20 cellular contexts compared by ENCODE assay signal in genomic region chr2:43438342-43438741, GRCh38.
DNase-seq lines count a peak whose midpoint lies in the region; ATAC-seq, FAIRE-seq and TF ChIP-seq lines count a peak whose summit lies in the region.
"Had no signal": no experiment of that assay in that cellular context is flagged by ENCODE, and none has a peak within 500 bp of the region (broad histone marks: within the 10 kb centered on the region; RNA-seq: fewer than 3 reads in every experiment).

No MANE protein-coding gene starts in this region.

- ATAC-seq in PC-3 (peak; percentile 87), K562 (no peak), HG03565 (IDR thresholded peaks at IDR 0.05; ENCODE audit: unreplicated experiment) (no peak)
- ATAC-seq in naive thymus-derived CD4-positive, alpha-beta T cell, result no peak
- ATAC-seq: HCT116, HepG2 had no signal

- no peak for TF ChIP-seq RAD21 in K562 (CRISPR knock-in tag; conservative IDR thresholded peaks at IDR 0.05 in 1 of 2, IDR thresholded peaks at IDR 0.05 in 1 of 2)

- H4K20me1 ChIP-seq in PC-3 (ENCODE audit: low read length), result no peaks in the 10 kb centered on the region
- no peaks in the 10 kb centered on the region for H4K20me1 ChIP-seq in K562 (replicated peaks; ENCODE audit: control insufficient read depth, insufficient read depth, low read length)

- CTCF ChIA-PET in Caco-2 (lab: Charles Lee), result no interaction called here
- CTCF ChIA-PET in PC-3 (lab: Charles Lee), result no interaction called here
- CTCF ChIA-PET in K562 (lab: Yijun Ruan, JAX; ENCODE audit: low intra/inter-chr PET ratio), result no interaction called here
- CTCF ChIA-PET in naive thymus-derived CD4-positive, alpha-beta T cell (lab: Charles Lee), result no interaction called here
- CTCF ChIA-PET in activated CD4-positive, alpha-beta T cell treated with anti-CD3 and anti-CD28 coated beads, Interleukin-2, amount 10 ng/mL, durations not matched to agents 7 days and 5 days (lab: Charles Lee), result interaction anchor here (0.9 to 1.0 kb wide), 2 partner anchors 9 to 14 kb away, joined by 3 to 5 read pairs; no protein-coding TSS in a partner anchor

- in situ Hi-C loops in K562 (cut with MboI), result no loop called here

- H3K4me1 ChIP-seq in Caco-2 (peaks cover 69% of the 10 kb centered on the region), PC-3 (ENCODE audit: insufficient read depth, low read length) (peaks cover 29% of the 10 kb centered on the region), K562 (replicated peaks in 1 of 2; ENCODE audit: control insufficient read depth in 2 of 2, insufficient read depth in 2 of 2, low read length in 2 of 2) (no peaks in the 10 kb centered on the region), spleen (peaks cover 0 to 10% (median 0%) of the 10 kb centered on the region in 6 donors)
- H3K4me1 ChIP-seq in naive thymus-derived CD4-positive, alpha-beta T cell (ENCODE audit: control insufficient read depth in 2 of 2, insufficient read depth in 2 of 2, low read length in 2 of 2), result no peaks in the 10 kb centered on the region

- H3K4me3 ChIP-seq in Caco-2 (ENCODE audit: low read depth, low read length) (no peak overlapping the region), PC-3 (ENCODE audit: low read length) (no peak overlapping the region), K562 (no peak overlapping the region), spleen (peak overlapping the region in 1 of 8 donors; percentile 42)
- no peak overlapping the region for H3K4me3 ChIP-seq in naive thymus-derived CD4-positive, alpha-beta T cell (ENCODE audit: low read length)

- no peak for TF ChIP-seq POLR2A in K562 (conservative IDR thresholded peaks at IDR 0.05)
- no peak for TF ChIP-seq POLR2A in spleen (IDR thresholded peaks at IDR 0.05)

- 54% methylated on average over 3 of the region's 3 CpGs for WGBS in K562 (ENCODE audit: insufficient coverage, low coverage, missing lambda C conversion rate)
- WGBS in spleen, 5 donors, result 88 to 98% (median 97%) methylated on average over 3 of the region's 3 CpGs

- DNase-seq in Caco-2 (no peak), PC-3 (peak; percentile 66), K562 (ENCODE audit: extremely low read depth in 1 of 4, low spot score in 3 of 4) (no peak), spleen (no peak), NOMO-1 treated with DMSO at 0.1 percent for 48 hours (lab: John Stamatoyannopoulos, UW; ENCODE audit: unreplicated experiment) (no peak)
- DNase-seq in naive thymus-derived CD4-positive, alpha-beta T cell, result no peak
- no peak for DNase-seq in activated CD4-positive, alpha-beta T cell treated with anti-CD3 and anti-CD28 coated beads, Interleukin-2, amount 10 ng/mL, durations not matched to agents 7 days and 5 days
- DNase-seq: ACHN, GOT3, KG1, NCI-H187 treated with DMSO at 0.1 percent for 48 hours, NCI-H2171, NCI-H526 treated with DMSO at 0.1 percent for 48 hours, RPMI8226, SIG-M5 had no signal

- no peaks in the 10 kb centered on the region for H3K27me3 Mint-ChIP-seq in Caco-2 (ENCODE audit: insufficient read depth, unreplicated experiment)
- no peaks in the 10 kb centered on the region for H3K27me3 Mint-ChIP-seq in naive thymus-derived CD4-positive, alpha-beta T cell
- no peaks in the 10 kb centered on the region for H3K27me3 Mint-ChIP-seq in activated CD4-positive, alpha-beta T cell treated with anti-CD3 and anti-CD28 coated beads, Interleukin-2, amount 10 ng/mL, durations not matched to agents 7 days and 5 days
- H3K27me3 Mint-ChIP-seq: B cell had no signal

- no peaks in the 10 kb centered on the region for H3K27me3 ChIP-seq in Caco-2 (replicated peaks; ENCODE audit: control insufficient read depth, insufficient read depth, low read length)
- no peaks in the 10 kb centered on the region for H3K27me3 ChIP-seq in PC-3 (ENCODE audit: low read length)
- H3K27me3 ChIP-seq in K562 (ENCODE audit: control insufficient read depth in 2 of 2, insufficient read depth in 2 of 2, low read length in 2 of 2), result no peaks in the 10 kb centered on the region
- no peaks in the 10 kb centered on the region for H3K27me3 ChIP-seq in spleen (replicated peaks in 1 of 7)
- H3K27me3 ChIP-seq in naive thymus-derived CD4-positive, alpha-beta T cell (ENCODE audit: control insufficient read depth in 2 of 2, insufficient read depth in 2 of 2, low read length in 2 of 2), result no peaks in the 10 kb centered on the region

- TF ChIP-seq EP300 in K562 (IDR thresholded peaks at IDR 0.05; ENCODE audit: low read length), result no peak

- H3K9ac ChIP-seq in PC-3 (ENCODE audit: low read length) (no peak overlapping the region), K562 (ENCODE audit: insufficient read depth in 1 of 2, low read depth in 2 of 2, low read length in 2 of 2) (no peak overlapping the region)

- no peak overlapping the region for H2AFZ ChIP-seq in PC-3 (ENCODE audit: low read length)
- no peak overlapping the region for H2AFZ ChIP-seq in K562 (ENCODE audit: low read depth, low read length)

- BruUV-seq in Caco-2 (replicated peaks; lab: Mats Ljungman, UMichigan), result no TSS peak
- no TSS peak for BruUV-seq in PC-3 (replicated peaks; lab: Mats Ljungman, UMichigan)
- BruUV-seq in K562 (replicated peaks; lab: Mats Ljungman, UMichigan), result no TSS peak

- no peak for TF ChIP-seq CTCF in Caco-2 (IDR thresholded peaks at IDR 0.05; ENCODE audit: insufficient read depth in 1 of 2, low read depth in 1 of 2, low read length in 1 of 2, severe bottlenecking in 1 of 2, unreplicated experiment in 1 of 2)
- no peak for TF ChIP-seq CTCF in PC-3 (conservative IDR thresholded peaks at IDR 0.05; ENCODE audit: low read depth, low read length)
- TF ChIP-seq CTCF in K562 (IDR thresholded peaks at IDR 0.05 in 2 of 3, conservative IDR thresholded peaks at IDR 0.05 in 1 of 3; ENCODE audit: insufficient read depth in 2 of 3, low read depth in 1 of 3, low read length in 3 of 3), result no peak
- no peak for TF ChIP-seq CTCF in spleen (IDR thresholded peaks at IDR 0.05 in 8 of 11, conservative IDR thresholded peaks at IDR 0.05 in 3 of 11)

- H3K27ac ChIP-seq in PC-3 (ENCODE audit: low read length), result 0 out of 2 replicates have a peak overlapping the region, but pooled peaks have one; percentile 19
- no peak overlapping the region for H3K27ac ChIP-seq in K562 (ENCODE audit: extremely low read depth, low read depth, low read length)
- peak overlapping the region in 7 of 8 donors; percentile 55 to 83 (median 76) for H3K27ac ChIP-seq in spleen
- H3K27ac ChIP-seq in naive thymus-derived CD4-positive, alpha-beta T cell (ENCODE audit: low read depth, low read length), result no peak overlapping the region

- H3K4me2 ChIP-seq in PC-3 (ENCODE audit: low read length) (peak overlapping the region; percentile 52), K562 (ENCODE audit: insufficient read depth, low read length) (no peak overlapping the region)

- no peaks in the 10 kb centered on the region for H3F3A ChIP-seq in PC-3 (ENCODE audit: low read length, unreplicated experiment)

- H3K36me3 ChIP-seq in Caco-2 (ENCODE audit: control insufficient read depth, insufficient read depth, low read length) (no peaks in the 10 kb centered on the region), PC-3 (ENCODE audit: low read depth, low read length) (0 out of 2 replicates have a peak, but pooled peaks cover 2% of the 10 kb centered on the region), K562 (ENCODE audit: control insufficient read depth, insufficient read depth, low read length) (no peaks in the 10 kb centered on the region), spleen (peaks cover 0 to 10% (median 0%) of the 10 kb centered on the region in 6 donors)
- peaks cover 0 to 19% (median 0%) of the 10 kb centered on the region in 3 experiments for H3K36me3 ChIP-seq in naive thymus-derived CD4-positive, alpha-beta T cell (ENCODE audit: control insufficient read depth in 2 of 3, insufficient read depth in 3 of 3, low read length in 3 of 3)

- no peak overlapping the region for H3K4me3 Mint-ChIP-seq in Caco-2 (ENCODE audit: unreplicated experiment)
- H3K4me3 Mint-ChIP-seq in naive thymus-derived CD4-positive, alpha-beta T cell, result no peak overlapping the region
- no peak overlapping the region for H3K4me3 Mint-ChIP-seq in activated CD4-positive, alpha-beta T cell treated with anti-CD3 and anti-CD28 coated beads, Interleukin-2, amount 10 ng/mL, durations not matched to agents 7 days and 5 days
- H3K4me3 Mint-ChIP-seq: B cell had no signal

- H3K9me3 ChIP-seq in Caco-2, result no peaks in the 10 kb centered on the region
- no peaks in the 10 kb centered on the region for H3K9me3 ChIP-seq in PC-3 (ENCODE audit: low read length)
- H3K9me3 ChIP-seq in K562 (replicated peaks; ENCODE audit: control insufficient read depth, insufficient read depth, low read depth, low read length), result no peaks in the 10 kb centered on the region
- no peaks in the 10 kb centered on the region for H3K9me3 ChIP-seq in spleen
- H3K9me3 ChIP-seq in naive thymus-derived CD4-positive, alpha-beta T cell (ENCODE audit: control insufficient read depth in 2 of 3, low read length in 3 of 3), result no peaks in the 10 kb centered on the region

- POLR2A ChIA-PET in Caco-2 (lab: Charles Lee), result interaction anchor here (1.5 kb wide), 1 partner anchor 18 kb away, joined by 8 read pairs; no protein-coding TSS in a partner anchor
- POLR2A ChIA-PET in PC-3 (lab: Charles Lee; ENCODE audit: unreplicated experiment), result interaction anchor here (0.6 kb wide), 1 partner anchor 102 kb away, joined by 3 read pairs; no protein-coding TSS in a partner anchor
- POLR2A ChIA-PET in K562 (lab: Yijun Ruan, JAX), result no interaction called here
- POLR2A ChIA-PET in naive thymus-derived CD4-positive, alpha-beta T cell (lab: Charles Lee), result no interaction called here
- POLR2A ChIA-PET in activated CD4-positive, alpha-beta T cell treated with anti-CD3 and anti-CD28 coated beads, Interleukin-2, amount 10 ng/mL, durations not matched to agents 7 days and 5 days (lab: Charles Lee), result no interaction called here

- peaks cover 52% of the 10 kb centered on the region for H3K4me1 Mint-ChIP-seq in Caco-2 (ENCODE audit: low read depth, unreplicated experiment)
- peaks cover 0 to 11% (median 1%) of the 10 kb centered on the region in 7 donors for H3K4me1 Mint-ChIP-seq in naive thymus-derived CD4-positive, alpha-beta T cell
- peaks cover 4% of the 10 kb centered on the region for H3K4me1 Mint-ChIP-seq in activated CD4-positive, alpha-beta T cell treated with anti-CD3 and anti-CD28 coated beads, Interleukin-2, amount 10 ng/mL, durations not matched to agents 7 days and 5 days
- H3K4me1 Mint-ChIP-seq: B cell had no signal

- H3K9me3 Mint-ChIP-seq in Caco-2 (ENCODE audit: unreplicated experiment), result peaks cover 9% of the 10 kb centered on the region
- no peaks in the 10 kb centered on the region for H3K9me3 Mint-ChIP-seq in naive thymus-derived CD4-positive, alpha-beta T cell
- H3K9me3 Mint-ChIP-seq in activated CD4-positive, alpha-beta T cell treated with anti-CD3 and anti-CD28 coated beads, Interleukin-2, amount 10 ng/mL, durations not matched to agents 7 days and 5 days, result peaks cover 2% of the 10 kb centered on the region

- H3K9me2 ChIP-seq in PC-3 (replicated peaks; ENCODE audit: low read length), result no peaks in the 10 kb centered on the region

- H3K9me1 ChIP-seq in K562 (ENCODE audit: control insufficient read depth, insufficient read depth, low read length), result no peaks in the 10 kb centered on the region

- no peaks in the 10 kb centered on the region for H3K79me2 ChIP-seq in PC-3 (ENCODE audit: low read length)
- H3K79me2 ChIP-seq in K562 (ENCODE audit: control insufficient read depth, insufficient read depth, low read length), result no peaks in the 10 kb centered on the region

- intact Hi-C loops in Caco-2 (cut with micrococcal nuclease; ENCODE audit: unreplicated experiment) (no loop called here), PC-3 (cut with micrococcal nuclease) (no loop called here), K562 (cut with micrococcal nuclease) (no loop called here), spleen (cut with DNase I; ENCODE audit: low total_unique reads) (no loop called here)
- intact Hi-C loops in naive thymus-derived CD4-positive, alpha-beta T cell (cut with micrococcal nuclease), result no loop called here

- peaks cover 10% of the 10 kb centered on the region for H3K36me3 Mint-ChIP-seq in Caco-2 (ENCODE audit: insufficient read depth, unreplicated experiment)
- H3K36me3 Mint-ChIP-seq in naive thymus-derived CD4-positive, alpha-beta T cell, result peaks cover 10 to 38% (median 20%) of the 10 kb centered on the region in 5 donors
- H3K36me3 Mint-ChIP-seq in activated CD4-positive, alpha-beta T cell treated with anti-CD3 and anti-CD28 coated beads, Interleukin-2, amount 10 ng/mL, durations not matched to agents 7 days and 5 days (ENCODE audit: low read depth), result peaks cover 6% of the 10 kb centered on the region

- FAIRE-seq in K562 (lab: Jason Lieb, UNC), result peak; percentile 11
- FAIRE-seq: GM12891, HepG2 had no signal

- H3K27ac Mint-ChIP-seq in Caco-2 (ENCODE audit: unreplicated experiment), result peak overlapping the region; percentile 77
- no peak overlapping the region for H3K27ac Mint-ChIP-seq in naive thymus-derived CD4-positive, alpha-beta T cell
- no peak overlapping the region for H3K27ac Mint-ChIP-seq in activated CD4-positive, alpha-beta T cell treated with anti-CD3 and anti-CD28 coated beads, Interleukin-2, amount 10 ng/mL, durations not matched to agents 7 days and 5 days
- H3K27ac Mint-ChIP-seq: B cell had no signal

Comparison
In these comparisons a context has a peak if more than half of its experiments do, and no peak if none do; other contexts are left out.
1. H3K27ac ChIP-seq: peak in PC-3 (single experiment) and spleen (7 of 8); none in K562 (single experiment) and naive thymus-derived CD4-positive, alpha-beta T cell (single experiment).
2. POLR2A ChIA-PET loops: an anchor here in Caco-2 (1.5 kb wide) and PC-3 (0.6 kb wide); none called in K562, naive thymus-derived CD4-positive, alpha-beta T cell and activated CD4-positive, alpha-beta T cell treated with anti-CD3 and anti-CD28 coated beads, Interleukin-2, amount 10 ng/mL, durations not matched to agents 7 days and 5 days.